1 cellular context compared by ENCODE assay signal in genomic region chr2:146572598-146572997, GRCh38.
TF ChIP-seq lines count a peak whose summit lies in the region.

No MANE protein-coding gene starts in this region.

TF ChIP-seq in H1, 55 proteins besides CTCF, POLR2A, EP300 and RAD21 (continued from another document):
- TF ChIP-seq MAFK (IDR thresholded peaks at IDR 0.05; ENCODE audit: low read depth, low read length): no peak
- no peak for TF ChIP-seq KDM4A (IDR thresholded peaks at IDR 0.05; ENCODE audit: low read depth, low read length, severe bottlenecking)
- no peak for TF ChIP-seq ASH2L (IDR thresholded peaks at IDR 0.05; ENCODE audit: low read length)
- no peak for TF ChIP-seq SIN3A (conservative IDR thresholded peaks at IDR 0.05 in 1 of 2, IDR thresholded peaks at IDR 0.05 in 1 of 2; ENCODE audit: low read depth in 1 of 2, low read length in 2 of 2)
- TF ChIP-seq TAF7 (optimal IDR thresholded peaks at IDR 0.05; ENCODE audit: borderline replicate concordance, low read depth, low read length): no peak
- TF ChIP-seq TEAD4 (IDR thresholded peaks at IDR 0.05; ENCODE audit: low read depth, low read length): no peak
